30 cellular contexts compared by ENCODE assay signal in the genomic region with DNA sequence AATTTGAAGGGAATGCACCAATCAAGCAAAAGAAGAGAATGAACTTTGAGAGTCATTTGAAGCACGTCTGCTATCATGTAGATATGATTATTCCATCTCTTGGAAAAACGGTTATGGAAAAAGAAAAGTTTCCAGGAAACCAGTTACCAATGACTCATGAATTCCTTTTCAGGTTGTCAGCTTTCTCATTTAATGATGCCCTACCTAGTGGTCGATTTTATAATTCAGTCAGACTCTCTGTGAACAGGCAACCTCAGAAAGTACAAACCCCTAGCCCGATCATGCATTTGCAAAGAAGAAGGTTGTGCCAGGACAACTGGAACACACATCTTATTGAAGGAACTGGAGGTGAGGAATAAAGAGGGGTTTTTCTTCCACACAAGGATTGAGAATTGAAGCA.
DNase-seq lines count a peak whose midpoint lies in the region; ATAC-seq and TF ChIP-seq lines count a peak whose summit lies in the region.
"Had no signal": no experiment of that assay in that cellular context is flagged by ENCODE, and none has a peak within 500 bp of the region (broad histone marks: within the 10 kb centered on the region; RNA-seq: fewer than 3 reads in every experiment).

No MANE protein-coding gene starts in this region.

- ATAC-seq in right cardiac atrium (no peak), natural killer cell (no peak), left lung (no peak)
- ATAC-seq: gastroesophageal sphincter; K562; left ventricle myocardium superior; naive thymus-derived CD4-positive, alpha-beta T cell had no signal

- DNase-seq in EL (peak; percentile 18), M059J (ENCODE audit: low read depth) (peak; percentile 64), astrocyte of the hippocampus (ENCODE audit: low read depth, low spot score) (peak; percentile 59), kidney tubule cell (ENCODE audit: low spot score) (peak; percentile 58), right cardiac atrium (no peak), natural killer cell (no peak), left lung (no peak), NCI-H524 treated with DMSO at 0.1 percent for 48 hours (lab: John Stamatoyannopoulos, UW) (no peak)
- DNase-seq: activated CD4-positive, CD25-positive, alpha-beta regulatory T cell; activated naive CD4-positive, alpha-beta T cell treated with anti-CD3 and anti-CD28 coated beads, Interleukin-2, amount 10 ng/mL, durations not matched to agents 7 days and 5 days; DMS153; esophagus squamous epithelium; GDM1; H9; hippocampal formation; left ventricle myocardium superior; midbrain; MM.1S; naive thymus-derived CD4-positive, alpha-beta T cell; NCI-H1436; NCI-H2107; NCI-H446; NCI-H82; retina; stimulated activated CD4-positive, alpha-beta T cell treated with anti-CD3 and anti-CD28 coated beads, Interleukin-2, amount 100 ng/mL, for 24 hours; stomach; thyroid gland had no signal

- H3K4me1 Mint-ChIP-seq in natural killer cell = no peaks in the 10 kb centered on the region
- H3K4me1 Mint-ChIP-seq: activated naive CD4-positive, alpha-beta T cell treated with anti-CD3 and anti-CD28 coated beads, Interleukin-2, amount 10 ng/mL, durations not matched to agents 7 days and 5 days; naive thymus-derived CD4-positive, alpha-beta T cell had no signal

- intact Hi-C loops in right cardiac atrium (cut with DNase I) (no loop called here), natural killer cell (cut with micrococcal nuclease) (no loop called here), left lung (cut with DNase I) (no loop called here)

- H3K27me3 Mint-ChIP-seq in natural killer cell (ENCODE audit: low read depth in 2 of 2) = no peaks in the 10 kb centered on the region
- H3K27me3 Mint-ChIP-seq: activated naive CD4-positive, alpha-beta T cell treated with anti-CD3 and anti-CD28 coated beads, Interleukin-2, amount 10 ng/mL, durations not matched to agents 7 days and 5 days; dendritic cell treated with granulocyte-macrophage colony-stimulating factor and Interleukin-4, amounts not matched to agents 40 ng/mL and 50 ng/mL, for 4 days; naive thymus-derived CD4-positive, alpha-beta T cell had no signal

- no peak for TF ChIP-seq CTCF in natural killer cell (IDR thresholded peaks at IDR 0.05)
- TF ChIP-seq CTCF in left lung (IDR thresholded peaks at IDR 0.05) = no peak

- no peak overlapping the region for H3K27ac Mint-ChIP-seq in natural killer cell
- H3K27ac Mint-ChIP-seq: activated naive CD4-positive, alpha-beta T cell treated with anti-CD3 and anti-CD28 coated beads, Interleukin-2, amount 10 ng/mL, durations not matched to agents 7 days and 5 days; dendritic cell treated with granulocyte-macrophage colony-stimulating factor and Interleukin-4, amounts not matched to agents 40 ng/mL and 50 ng/mL, for 4 days; H9; naive thymus-derived CD4-positive, alpha-beta T cell had no signal

- no peaks in the 10 kb centered on the region for H3K27me3 ChIP-seq in right cardiac atrium (ENCODE audit: control insufficient read depth, insufficient read depth)
- no peaks in the 10 kb centered on the region for H3K27me3 ChIP-seq in left lung
- H3K27me3 ChIP-seq: esophagus squamous epithelium, gastroesophageal sphincter, stomach, thyroid gland had no signal

- peaks cover 9% of the 10 kb centered on the region for H3K36me3 Mint-ChIP-seq in natural killer cell
- H3K36me3 Mint-ChIP-seq: activated naive CD4-positive, alpha-beta T cell treated with anti-CD3 and anti-CD28 coated beads, Interleukin-2, amount 10 ng/mL, durations not matched to agents 7 days and 5 days; naive thymus-derived CD4-positive, alpha-beta T cell had no signal

- peaks cover 9 to 12% of the 10 kb centered on the region in 2 donors for H3K9me3 Mint-ChIP-seq in natural killer cell
- H3K9me3 Mint-ChIP-seq: activated naive CD4-positive, alpha-beta T cell treated with anti-CD3 and anti-CD28 coated beads, Interleukin-2, amount 10 ng/mL, durations not matched to agents 7 days and 5 days; dendritic cell treated with granulocyte-macrophage colony-stimulating factor and Interleukin-4, amounts not matched to agents 40 ng/mL and 50 ng/mL, for 4 days had no signal

- H3K4me3 Mint-ChIP-seq in natural killer cell = no peak overlapping the region
- H3K4me3 Mint-ChIP-seq: activated naive CD4-positive, alpha-beta T cell treated with anti-CD3 and anti-CD28 coated beads, Interleukin-2, amount 10 ng/mL, durations not matched to agents 7 days and 5 days; dendritic cell treated with granulocyte-macrophage colony-stimulating factor and Interleukin-4, amounts not matched to agents 40 ng/mL and 50 ng/mL, for 4 days; H9; naive thymus-derived CD4-positive, alpha-beta T cell had no signal

- H3K9me3 ChIP-seq in right cardiac atrium (ENCODE audit: control insufficient read depth, low read length) (no peaks in the 10 kb centered on the region), left lung (no peaks in the 10 kb centered on the region)
- H3K9me3 ChIP-seq: esophagus squamous epithelium, gastroesophageal sphincter, stomach, thyroid gland had no signal

- no peak overlapping the region for H3K27ac ChIP-seq in right cardiac atrium (ENCODE audit: low read length)
- H3K27ac ChIP-seq in left lung = no peak overlapping the region
- H3K27ac ChIP-seq: esophagus squamous epithelium, gastroesophageal sphincter, stomach, thyroid gland had no signal

- H3K4me1 ChIP-seq in right cardiac atrium (ENCODE audit: control insufficient read depth, insufficient read depth, low read length) (no peaks in the 10 kb centered on the region), left lung (no peaks in the 10 kb centered on the region)
- H3K4me1 ChIP-seq: esophagus squamous epithelium, gastroesophageal sphincter, stomach, thyroid gland had no signal

- no peaks in the 10 kb centered on the region for H3K36me3 ChIP-seq in left lung
- H3K36me3 ChIP-seq: esophagus squamous epithelium, gastroesophageal sphincter, stomach, thyroid gland had no signal

- 35% methylated on average over 4 of the region's 4 CpGs for WGBS in right cardiac atrium

- H3K4me3 ChIP-seq in right cardiac atrium (ENCODE audit: low read length) = no peak overlapping the region
- H3K4me3 ChIP-seq in left lung = no peak overlapping the region
- H3K4me3 ChIP-seq: esophagus squamous epithelium, gastroesophageal sphincter, K562, stomach, thyroid gland had no signal

Comparison
In these comparisons a context has a peak if more than half of its experiments do, and no peak if none do; other contexts are left out.
1. DNase-seq: peak in EL (single experiment), M059J (single experiment), astrocyte of the hippocampus (single experiment) and kidney tubule cell (single experiment); none in right cardiac atrium (0 of 3), natural killer cell (single experiment), left lung (0 of 2) and NCI-H524 treated with DMSO at 0.1 percent for 48 hours (single experiment).